ENCODE assay signal across 10 cellular contexts in the genomic region with DNA sequence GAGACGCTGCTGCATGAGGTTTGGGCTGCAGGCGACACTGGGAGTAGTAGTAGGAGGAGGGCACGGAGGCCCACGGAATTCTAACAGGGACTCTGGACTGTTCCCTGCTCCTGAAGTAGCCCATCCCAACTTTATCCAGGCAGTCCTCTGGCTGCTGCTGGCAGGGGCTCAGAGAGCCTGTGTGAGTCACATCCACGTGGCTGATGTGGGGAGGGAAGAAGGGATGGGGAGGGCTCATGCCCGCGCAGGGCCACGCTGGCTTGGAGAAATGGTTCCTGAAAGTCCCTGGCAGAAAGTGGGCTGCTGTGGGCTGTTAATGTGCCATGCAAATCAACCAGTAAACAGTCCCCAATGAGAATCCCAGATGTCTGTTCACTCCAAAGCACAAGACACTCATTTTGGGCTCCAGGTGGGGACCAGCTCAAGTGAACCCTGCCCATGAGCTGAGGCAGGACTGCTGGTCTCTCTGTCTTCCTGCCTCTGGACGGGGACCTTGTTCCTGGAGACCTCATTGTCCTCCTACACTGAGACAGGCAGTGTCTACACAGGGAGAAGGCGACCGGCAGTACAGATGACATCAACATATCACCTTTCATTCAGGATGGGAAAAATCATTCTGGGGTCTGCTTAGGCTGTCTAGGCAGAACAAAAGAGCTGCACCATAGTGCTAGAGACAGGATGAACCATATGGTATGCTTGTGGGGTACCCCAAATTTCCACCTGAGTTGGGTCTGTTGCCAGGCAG. TPM values are rescaled to one million over a fixed set of nuclear protein-coding genes. Genes with fewer than 3 reads are reported as not detected.
DNase-seq lines count a peak whose midpoint lies in the region; TF ChIP-seq lines count a peak whose summit lies in the region.
"Had no signal": no experiment of that assay in that cellular context is flagged by ENCODE, and none has a peak within 500 bp of the region (broad histone marks: within the 10 kb centered on the region; RNA-seq: fewer than 3 reads in every experiment).

No MANE protein-coding gene starts in this region.

- H3K4me1 ChIP-seq in neural progenitor cell: no peaks in the 10 kb centered on the region
- H3K4me1 ChIP-seq in HAP-1: no peaks in the 10 kb centered on the region

- no peaks in the 10 kb centered on the region for H4K20me1 ChIP-seq in neural progenitor cell (ENCODE audit: low read depth)

- H3K4me3 Mint-ChIP-seq in neural progenitor cell: no peak overlapping the region
- H3K4me3 Mint-ChIP-seq: CD8-positive, alpha-beta T cell; nephron progenitor cell had no signal

- no peaks in the 10 kb centered on the region for H3K27me3 ChIP-seq in neural progenitor cell
- H3K27me3 ChIP-seq in HAP-1 (ENCODE audit: low read depth): 0 out of 2 replicates have a peak, but pooled peaks cover 7% of the 10 kb centered on the region

- TF ChIP-seq POLR2A in Raji (IDR thresholded peaks at IDR 0.05; ENCODE audit: insufficient read depth, low read depth, low read length): 0 out of 2 replicates have a peak, but pooled peaks have one; percentile 27

- no peak overlapping the region for H3K27ac ChIP-seq in neural progenitor cell

- peaks cover 12% of the 10 kb centered on the region for H3K9me3 Mint-ChIP-seq in neural progenitor cell
- H3K9me3 Mint-ChIP-seq: CD8-positive, alpha-beta T cell had no signal

- H3K9me3 ChIP-seq in neural progenitor cell (ENCODE audit: low read depth): no peaks in the 10 kb centered on the region
- no peaks in the 10 kb centered on the region for H3K9me3 ChIP-seq in HAP-1

- H3K27me3 Mint-ChIP-seq in neural progenitor cell (ENCODE audit: insufficient read depth, low read depth): peaks cover 10% of the 10 kb centered on the region

- H3K27ac Mint-ChIP-seq in neural progenitor cell: no peak overlapping the region
- H3K27ac Mint-ChIP-seq: CD8-positive, alpha-beta T cell; nephron progenitor cell had no signal

- no peak overlapping the region for H3K9ac ChIP-seq in neural progenitor cell

- in situ Hi-C loops in HAP-1 (cut with MboI; ENCODE audit: low sequenced_read_pairs): no loop called here

- H3K4me2 ChIP-seq in neural progenitor cell: no peak overlapping the region

- no peaks in the 10 kb centered on the region for H3K79me2 ChIP-seq in neural progenitor cell (ENCODE audit: low read depth)

- H3K4me1 Mint-ChIP-seq in neural progenitor cell: no peaks in the 10 kb centered on the region

- no peaks in the 10 kb centered on the region for H3F3A ChIP-seq in neural progenitor cell (ENCODE audit: low read depth)

- DNase-seq in AG08396 (ENCODE audit: low spot score): peak; percentile 74
- peak; percentile 82 to 91 for DNase-seq in foreskin fibroblast
- no peak for DNase-seq in neural progenitor cell (ENCODE audit: low spot score)
- no peak for DNase-seq in NCI-H774 (lab: John Stamatoyannopoulos, UW)
- no peak for DNase-seq in GM10266 (ENCODE audit: extremely low spot score)
- no peak for DNase-seq in HAP-1 (ENCODE audit: low spot score in 2 of 2)
- no peak for DNase-seq in NCI-H2196 treated with DMSO at 0.1 percent for 48 hours (lab: John Stamatoyannopoulos, UW; ENCODE audit: unreplicated experiment)
- DNase-seq: CD8-positive, alpha-beta T cell; nephron progenitor cell had no signal

- H3K36me3 ChIP-seq in neural progenitor cell (no peaks in the 10 kb centered on the region), HAP-1 (replicated peaks) (no peaks in the 10 kb centered on the region)

- peak overlapping the region; percentile 74 for H2AFZ ChIP-seq in neural progenitor cell (replicated peaks)

- H3K36me3 Mint-ChIP-seq in neural progenitor cell: no peaks in the 10 kb centered on the region
- H3K36me3 Mint-ChIP-seq: CD8-positive, alpha-beta T cell had no signal

- TF ChIP-seq CTCF in foreskin fibroblast (IDR thresholded peaks at IDR 0.05; ENCODE audit: low read depth, low read length) (no peak), neural progenitor cell (IDR thresholded peaks at IDR 0.05) (no peak), GM10266 (IDR thresholded peaks at IDR 0.05; ENCODE audit: control insufficient read depth, insufficient read depth, low read depth, missing control alignments) (no peak)

- no peak overlapping the region for H3K4me3 ChIP-seq in foreskin fibroblast (ENCODE audit: low read depth in 1 of 2, low read length in 2 of 2)
- H3K4me3 ChIP-seq in neural progenitor cell: no peak overlapping the region
- no peak overlapping the region for H3K4me3 ChIP-seq in HAP-1

RNA-seq across cellular contexts. Expression of a gene that starts 57.7 kb away (rescaled TPM):
- 0.19 TPM in 1 of 2 replicates, not detected in the other for total RNA-seq in neural progenitor cell (ENCODE audit: low replicate concordance)
- total RNA-seq: CD8-positive, alpha-beta T cell had no signal

Comparison
In these comparisons a context has a peak if more than half of its experiments do, and no peak if none do; other contexts are left out.
1. DNase-seq: peak in AG08396 (single experiment) and foreskin fibroblast (2 of 2); none in neural progenitor cell (single experiment), NCI-H774 (single experiment), GM10266 (single experiment), HAP-1 (0 of 2) and NCI-H2196 treated with DMSO at 0.1 percent for 48 hours (single experiment).